ENCODE assay signal across 12 cellular contexts in the genomic region with DNA sequence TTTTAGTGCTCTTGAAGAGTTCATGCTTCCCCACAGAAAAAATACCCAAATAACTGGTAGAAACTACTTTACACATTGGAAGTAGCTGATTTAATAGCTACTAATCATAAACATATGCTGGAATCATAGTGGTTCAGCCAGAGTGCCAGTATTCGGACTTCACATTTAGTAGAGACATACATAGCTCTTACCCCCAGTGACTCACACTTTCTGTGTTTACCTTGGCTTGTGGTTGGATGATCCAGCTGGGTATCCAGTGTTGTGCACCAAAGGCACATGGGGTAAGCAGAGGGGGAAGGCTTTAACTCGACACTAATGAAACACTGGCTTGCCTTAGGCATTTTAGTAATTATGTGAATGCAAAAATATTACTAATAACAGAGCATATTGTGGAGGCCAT. TPM values are rescaled to one million over a fixed set of nuclear protein-coding genes. Genes with fewer than 3 reads are reported as not detected.
DNase-seq lines count a peak whose midpoint lies in the region; ATAC-seq and TF ChIP-seq lines count a peak whose summit lies in the region.
"Had no signal": no experiment of that assay in that cellular context is flagged by ENCODE, and none has a peak within 500 bp of the region (broad histone marks: within the 10 kb centered on the region; RNA-seq: fewer than 3 reads in every experiment).

No MANE protein-coding gene starts in this region.

- DNase-seq in AG09309 (ENCODE audit: low read depth) (peak; percentile 81), HT1080 (ENCODE audit: low read depth) (peak; percentile 73), astrocyte of the hippocampus (ENCODE audit: low read depth, low spot score) (peak; percentile 79), kidney glomerular epithelial cell (lab: John Stamatoyannopoulos, UW) (peak; percentile 75), NCI-H2081 treated with DMSO at 0.1 percent for 48 hours (lab: John Stamatoyannopoulos, UW) (no peak), NOMO-1 treated with DMSO at 0.1 percent for 48 hours (lab: John Stamatoyannopoulos, UW; ENCODE audit: unreplicated experiment) (no peak), putamen (ENCODE audit: low spot score) (no peak)
- DNase-seq: activated T-cell treated with anti-CD3 and anti-CD28 coated beads, Interleukin-2, amount 50 U/mL, for 1 hour; cortex of kidney; NCI-H82 had no signal

- no peak for TF ChIP-seq CTCF in AG09309 (IDR thresholded peaks at IDR 0.05; ENCODE audit: control insufficient read depth, insufficient read depth, low read depth, low read length, missing control alignments)

- no peak for ATAC-seq in GM18519 (IDR thresholded peaks at IDR 0.05; ENCODE audit: low FRiP score, unreplicated experiment)

- H3K4me3 ChIP-seq in AG09309 (ENCODE audit: control insufficient read depth, low read depth, low read length), result no peak overlapping the region

RNA-seq across cellular contexts. Expression of a gene that starts 18.1 kb away (rescaled TPM):
- total RNA-seq in HT1080 (2014; rRNA removed; shearing (Covaris generic)), result 2.5 TPM in 1 of 2 replicates, not detected in the other
- polyA plus RNA-seq in HT1080 (2015; cell fraction: cytosol; rRNA removed), result 1.1 and 1.4 TPM in 2 replicates
- 1.1 and 1.7 TPM in 2 replicates for polyA plus RNA-seq in HT1080 (2015; cell fraction: nucleus; rRNA removed)
- polyA plus RNA-seq: CD14-positive monocyte had no signal

Comparison
In these comparisons a context has a peak if more than half of its experiments do, and no peak if none do; other contexts are left out.
1. DNase-seq: peak in AG09309 (single experiment), HT1080 (single experiment), astrocyte of the hippocampus (single experiment) and kidney glomerular epithelial cell (single experiment); none in NCI-H2081 treated with DMSO at 0.1 percent for 48 hours (single experiment), NOMO-1 treated with DMSO at 0.1 percent for 48 hours (single experiment) and putamen (single experiment).